22 cellular contexts compared by ENCODE assay signal in the genomic region with DNA sequence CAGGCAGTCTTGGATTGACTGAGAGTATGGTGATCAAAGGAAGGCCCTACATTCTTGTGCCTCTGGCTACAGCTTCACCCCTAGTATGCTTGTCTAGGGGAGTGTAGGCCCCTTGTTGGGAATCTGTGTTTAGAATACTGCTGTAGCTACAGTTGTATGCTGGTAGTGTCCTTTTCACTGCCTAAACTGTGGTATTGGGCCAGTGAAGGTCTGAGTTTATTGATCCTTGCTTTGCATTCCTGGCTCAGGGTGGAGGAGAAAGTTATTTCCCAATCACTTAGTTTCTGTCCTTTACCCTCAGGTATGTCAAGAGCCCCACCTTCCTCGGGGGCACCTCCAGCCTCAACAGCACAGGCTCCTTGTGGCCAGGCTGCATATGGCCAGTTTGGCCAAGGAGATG.
"Had no signal": no experiment of that assay in that cellular context is flagged by ENCODE, and none has a peak within 500 bp of the region (broad histone marks: within the 10 kb centered on the region; RNA-seq: fewer than 3 reads in every experiment).

No MANE protein-coding gene starts in this region.

- H3K4me3 ChIP-seq: body of pancreas, cardiac muscle cell, prostate gland, suprapubic skin, tibial nerve had no signal

- H3K27ac Mint-ChIP-seq: activated naive CD8-positive, alpha-beta T cell treated with anti-CD3 and anti-CD28 coated beads, Interleukin-2, amount 50 U/mL, for 24 hours; dendritic cell treated with granulocyte-macrophage colony-stimulating factor and Interleukin-4, amounts not matched to agents 40 ng/mL and 50 ng/mL, for 4 days had no signal

- H3K27me3 ChIP-seq: body of pancreas, cardiac muscle cell, suprapubic skin, tibial nerve had no signal

- H3K27me3 Mint-ChIP-seq: activated naive CD8-positive, alpha-beta T cell treated with anti-CD3 and anti-CD28 coated beads, Interleukin-2, amount 50 U/mL, for 24 hours; dendritic cell treated with granulocyte-macrophage colony-stimulating factor and Interleukin-4, amounts not matched to agents 40 ng/mL and 50 ng/mL, for 4 days; natural killer cell treated with Interleukin-12 subunit alpha and Interleukin-12 subunit beta and Interleukin-15 and Interleukin-18, amount 100 ng/mL, for 72 hours; stimulated activated naive CD8-positive, alpha-beta T cell treated with anti-CD3 and anti-CD28 coated beads, Interleukin-15, amount 100 ng/mL, for 72 hours; T-cell had no signal

- H3K27ac ChIP-seq: body of pancreas, cardiac muscle cell, prostate gland, suprapubic skin, tibial nerve had no signal

- H3K4me3 Mint-ChIP-seq: activated naive CD8-positive, alpha-beta T cell treated with anti-CD3 and anti-CD28 coated beads, Interleukin-2, amount 50 U/mL, for 24 hours; dendritic cell treated with granulocyte-macrophage colony-stimulating factor and Interleukin-4, amounts not matched to agents 40 ng/mL and 50 ng/mL, for 4 days; natural killer cell treated with Interleukin-12 subunit alpha and Interleukin-12 subunit beta and Interleukin-15 and Interleukin-18, amount 100 ng/mL, for 72 hours; stimulated activated naive CD8-positive, alpha-beta T cell treated with anti-CD3 and anti-CD28 coated beads, Interleukin-15, amount 100 ng/mL, for 72 hours; T-cell had no signal

- ATAC-seq: activated naive CD8-positive, alpha-beta T cell treated with anti-CD3 and anti-CD28 coated beads, Interleukin-2, amount 50 U/mL, for 24 hours; body of pancreas; left ventricle myocardium superior; natural killer cell treated with Interleukin-12 subunit alpha and Interleukin-12 subunit beta and Interleukin-15 and Interleukin-18, amount 100 ng/mL, for 72 hours; stimulated activated naive CD8-positive, alpha-beta T cell treated with anti-CD3 and anti-CD28 coated beads, Interleukin-15, amount 100 ng/mL, for 72 hours; T-cell had no signal

- H3K9me3 ChIP-seq: body of pancreas, prostate gland, suprapubic skin, tibial nerve had no signal

- DNase-seq: activated CD4-positive, alpha-beta T cell treated with anti-CD3 and anti-CD28 coated beads, Interleukin-2, amount 50 U/mL, for 4 hours; activated CD8-positive, alpha-beta memory T cell treated with anti-CD3 and anti-CD28 coated beads for 24 hours; activated CD8-positive, alpha-beta memory T cell treated with anti-CD3 and anti-CD28 coated beads, Interleukin-2, amount 50 U/mL, for 4 hours; activated gamma-delta T cell; activated naive CD4-positive, alpha-beta T cell treated with anti-CD3 and anti-CD28 coated beads, Interleukin-2, amount 50 U/mL, for 16 hours; activated naive CD8-positive, alpha-beta T cell treated with anti-CD3 and anti-CD28 coated beads, Interleukin-2, amount 50 U/mL, for 24 hours; anterior cingulate cortex; body of pancreas; effector CD4-positive, alpha-beta T cell; erythroblast; foreskin fibroblast; left ventricle myocardium superior; midbrain; stimulated activated CD4-positive, alpha-beta T cell treated with anti-CD3 and anti-CD28 coated beads, Interleukin-4, amount 100 ng/mL, for 24 hours; stimulated activated naive CD8-positive, alpha-beta T cell treated with anti-CD3 and anti-CD28 coated beads, Interleukin-15, amount 100 ng/mL, for 72 hours; T-cell had no signal

- H3K9me3 Mint-ChIP-seq: activated naive CD8-positive, alpha-beta T cell treated with anti-CD3 and anti-CD28 coated beads, Interleukin-2, amount 50 U/mL, for 24 hours; dendritic cell treated with granulocyte-macrophage colony-stimulating factor and Interleukin-4, amounts not matched to agents 40 ng/mL and 50 ng/mL, for 4 days; natural killer cell treated with Interleukin-12 subunit alpha and Interleukin-12 subunit beta and Interleukin-15 and Interleukin-18, amount 100 ng/mL, for 72 hours; stimulated activated naive CD8-positive, alpha-beta T cell treated with anti-CD3 and anti-CD28 coated beads, Interleukin-15, amount 100 ng/mL, for 72 hours; T-cell had no signal
